Comparison of ENCODE assay signal across 8 cellular contexts in the genomic region with DNA sequence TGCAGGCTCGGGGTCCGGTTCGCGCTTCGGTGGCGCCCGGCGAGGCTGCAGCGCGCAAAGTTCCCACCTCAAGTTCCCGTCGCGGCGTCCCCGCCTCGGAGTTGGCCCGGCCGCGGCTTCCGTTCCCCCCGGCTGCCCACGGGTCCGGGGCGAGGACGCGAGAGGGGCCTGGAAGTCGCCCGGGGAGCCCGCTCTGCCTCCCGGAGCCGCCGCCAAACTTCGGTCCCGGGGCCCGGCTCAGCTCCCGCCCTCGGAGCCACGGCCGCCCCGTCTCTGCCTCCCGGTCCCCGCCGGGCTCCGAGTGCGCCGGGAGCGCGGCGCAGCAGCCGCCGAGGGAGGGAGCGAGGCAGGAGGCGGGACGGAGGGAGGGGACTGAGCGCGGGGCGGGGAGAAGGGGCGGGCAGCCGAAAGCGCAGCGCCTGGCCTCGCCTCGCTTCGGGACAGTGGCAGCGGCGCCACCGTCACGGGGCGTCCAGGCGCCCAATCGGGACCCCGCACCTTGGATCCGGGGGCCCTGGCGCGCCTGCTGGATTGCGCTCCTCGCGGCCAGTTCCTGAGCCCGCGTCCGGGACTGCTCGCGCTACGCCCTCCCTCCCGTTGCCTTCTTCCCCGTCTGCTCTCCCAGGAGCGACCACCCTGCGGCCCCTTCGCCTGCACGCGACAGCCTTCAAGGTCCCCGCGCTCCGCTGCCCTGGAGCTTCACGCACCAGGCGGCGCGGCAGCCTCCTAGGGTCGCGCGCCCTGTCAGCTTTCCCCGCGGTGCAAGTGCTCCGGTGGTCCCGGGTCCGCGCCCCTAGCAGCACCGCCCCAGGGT. TPM values are rescaled to one million over a fixed set of nuclear protein-coding genes. Genes with fewer than 3 reads are reported as not detected.
DNase-seq lines count a peak whose midpoint lies in the region; ATAC-seq and TF ChIP-seq lines count a peak whose summit lies in the region.

A gene with protein sequence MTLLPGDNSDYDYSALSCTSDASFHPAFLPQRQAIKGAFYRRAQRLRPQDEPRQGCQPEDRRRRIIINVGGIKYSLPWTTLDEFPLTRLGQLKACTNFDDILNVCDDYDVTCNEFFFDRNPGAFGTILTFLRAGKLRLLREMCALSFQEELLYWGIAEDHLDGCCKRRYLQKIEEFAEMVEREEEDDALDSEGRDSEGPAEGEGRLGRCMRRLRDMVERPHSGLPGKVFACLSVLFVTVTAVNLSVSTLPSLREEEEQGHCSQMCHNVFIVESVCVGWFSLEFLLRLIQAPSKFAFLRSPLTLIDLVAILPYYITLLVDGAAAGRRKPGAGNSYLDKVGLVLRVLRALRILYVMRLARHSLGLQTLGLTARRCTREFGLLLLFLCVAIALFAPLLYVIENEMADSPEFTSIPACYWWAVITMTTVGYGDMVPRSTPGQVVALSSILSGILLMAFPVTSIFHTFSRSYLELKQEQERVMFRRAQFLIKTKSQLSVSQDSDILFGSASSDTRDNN (minus strand): TSS at position 305 of the 814 bp plus-strand sequence. CDS start 12,769 bp downstream, outside the sequence.

- H3K4me1 Mint-ChIP-seq in T-helper 17 cell (peaks cover 11% of the 10 kb centered on the region), immature natural killer cell (peaks cover 6 to 12% of the 10 kb centered on the region in 2 donors)

- dilution Hi-C loops in mammary epithelial cell (cut with HindIII; ENCODE audit: low sequenced_read_pairs), result no loop called here

- H3K79me2 ChIP-seq in mammary epithelial cell (ENCODE audit: insufficient read depth, low read length), result peaks cover 7% of the 10 kb centered on the region

- in situ Hi-C loops in mammary epithelial cell (cut with MboI; ENCODE audit: low sequenced_read_pairs in 2 of 2), result no loop called here

- H3K4me1 ChIP-seq in mammary epithelial cell (ENCODE audit: insufficient read depth, low read length) (peaks cover 37% of the 10 kb centered on the region), spleen (peaks cover 6 to 34% (median 16%) of the 10 kb centered on the region in 6 donors)

- H3K27ac Mint-ChIP-seq in T-helper 17 cell (no peak within 1 kb of the TSS), immature natural killer cell (no peak within 1 kb of the TSS)

- ATAC-seq in T-helper 17 cell, result peak; percentile 73
- no peak for ATAC-seq in HG02884 (IDR thresholded peaks at IDR 0.05; ENCODE audit: unreplicated experiment)

- peak within 1 kb of the TSS; percentile 97 for H3K4me2 ChIP-seq in mammary epithelial cell (ENCODE audit: insufficient read depth, low read depth, low read length)

- CTCF ChIA-PET in mammary epithelial cell (lab: Charles Lee; ENCODE audit: low non-redundant PET), result no interaction called here

- H3K9me3 ChIP-seq in T-helper 17 cell (ENCODE audit: control insufficient read depth, low read length, poor library complexity, severe bottlenecking), result no peaks in the 10 kb centered on the region
- no peaks in the 10 kb centered on the region for H3K9me3 ChIP-seq in mammary epithelial cell (replicated peaks; ENCODE audit: insufficient read depth, low read length)
- H3K9me3 ChIP-seq in spleen, result no peaks in the 10 kb centered on the region

- no peaks in the 10 kb centered on the region for H3K36me3 ChIP-seq in mammary epithelial cell (ENCODE audit: insufficient read depth, low read length)
- H3K36me3 ChIP-seq in spleen, result no peaks in the 10 kb centered on the region

- peak within 1 kb of the TSS; percentile 88 for H2AFZ ChIP-seq in mammary epithelial cell (ENCODE audit: low read depth, low read length)

- peak within 1 kb of the TSS; percentile 58 for H3K9ac ChIP-seq in mammary epithelial cell (ENCODE audit: insufficient read depth, low read length)

- TF ChIP-seq POLR2A in spleen (IDR thresholded peaks at IDR 0.05), result no peak

- no peak for TF ChIP-seq CTCF in mammary epithelial cell (conservative IDR thresholded peaks at IDR 0.05 in 1 of 2, IDR thresholded peaks at IDR 0.05 in 1 of 2; ENCODE audit: extremely low read depth in 1 of 2, insufficient read depth in 1 of 2, low read depth in 1 of 2, low read length in 2 of 2)
- TF ChIP-seq CTCF in spleen (IDR thresholded peaks at IDR 0.05 in 8 of 11, conservative IDR thresholded peaks at IDR 0.05 in 3 of 11), result peak in 1 of 11 experiments; percentile 13

- no TSS peak for BruUV-seq in mammary epithelial cell (replicated peaks; lab: Mats Ljungman, UMichigan)

- DNase-seq in D341Med (ENCODE audit: low spot score), result peak; percentile 91
- DNase-seq in HPDE6-E6E7 (ENCODE audit: extremely low spot score), result peak; percentile 98
- DNase-seq in T-helper 17 cell, result no peak
- DNase-seq in mammary epithelial cell, result peak; percentile 76
- peak; percentile 6 to 26 (median 14) for DNase-seq in immature natural killer cell
- peak; percentile 85 for DNase-seq in spleen
- no peak for DNase-seq in cerebellar nuclear complex (lab: John Stamatoyannopoulos, UW)

- intact Hi-C loops in mammary epithelial cell (cut with micrococcal nuclease), result loop anchor here (1.0 to 5.0 kb wide), 2 partner anchors 10 to 99 kb away; no protein-coding TSS in a partner anchor
- intact Hi-C loops in spleen (cut with DNase I; ENCODE audit: low total_unique reads), result no loop called here

- H3K36me3 Mint-ChIP-seq in T-helper 17 cell (ENCODE audit: low read depth), result peaks cover 5% of the 10 kb centered on the region
- H3K36me3 Mint-ChIP-seq in immature natural killer cell, result no peaks in the 10 kb centered on the region

- H3K27me3 ChIP-seq in mammary epithelial cell (ENCODE audit: insufficient read depth, low read length) (peaks cover 5% of the 10 kb centered on the region), spleen (replicated peaks in 1 of 7) (peaks cover 4 to 91% (median 40%) of the 10 kb centered on the region in 7 donors)

- H3K27ac ChIP-seq in mammary epithelial cell (ENCODE audit: insufficient read depth, low read depth, low read length), result peak within 1 kb of the TSS; percentile 28
- peak within 1 kb of the TSS in 2 of 8 donors; percentile 40 to 58 for H3K27ac ChIP-seq in spleen

- 4% methylated on average over 8 of the region's 108 CpGs for WGBS in mammary epithelial cell (ENCODE audit: low coverage, missing lambda C conversion rate)
- WGBS in spleen, 5 donors, result 1 to 3% (median 2%) methylated on average over 23 to 108 of the region's 108 CpGs

- H3K4me3 Mint-ChIP-seq in T-helper 17 cell (peak within 1 kb of the TSS; percentile 87), immature natural killer cell (peak within 1 kb of the TSS; percentile 65 to 77 (median 72))

- no peaks in the 10 kb centered on the region for H4K20me1 ChIP-seq in mammary epithelial cell (ENCODE audit: insufficient read depth, low read length)

- H3K4me3 ChIP-seq in mammary epithelial cell (replicated peaks in 1 of 3; ENCODE audit: insufficient read depth in 1 of 3, low read depth in 2 of 3, low read length in 3 of 3) (peak within 1 kb of the TSS; percentile 70 to 83 (median 73)), spleen (peak within 1 kb of the TSS; percentile 44 to 72 (median 54))

- H3K9me3 Mint-ChIP-seq in immature natural killer cell, result no peaks in the 10 kb centered on the region

- peaks cover 76% of the 10 kb centered on the region for H3K27me3 Mint-ChIP-seq in T-helper 17 cell
- H3K27me3 Mint-ChIP-seq in immature natural killer cell (ENCODE audit: low read depth in 3 of 3), result peaks cover 15 to 23% (median 22%) of the 10 kb centered on the region in 3 donors

RNA-seq across cellular contexts. Expression of the gene that starts here (rescaled TPM):
- total RNA-seq in T-helper 17 cell (under 1 TPM in 1 of 2 donors, not detected in 1; 0.90 TPM), mammary epithelial cell (10 to 100 TPM; 43.9 to 53.0 TPM), spleen (1 to 10 TPM; 1.6 to 5.0 (median 3.5) TPM)
- polyA plus RNA-seq in mammary epithelial cell (19.2 TPM), immature natural killer cell (not detected), spleen (1 to 10 TPM in 2 of 3 donors, under 1 TPM in 1; 0.35 to 3.0 (median 1.9) TPM)
- polyA minus RNA-seq in mammary epithelial cell, result 19.2 TPM

Comparison
In these comparisons a context has a peak if more than half of its experiments do, and no peak if none do; other contexts are left out.
1. RNA of the gene that starts here (total RNA-seq): 43.9 to 53.0 TPM in mammary epithelial cell; 1.6 to 5.0 TPM in spleen and 0.90 TPM in T-helper 17 cell; every median in the first group is over 4 times any median in the second.
2. Peak in ATAC-seq in T-helper 17 cell; RNA of the gene not detected or under 1 TPM.
3. Peak in DNase-seq in immature natural killer cell; RNA of the gene not detected or under 1 TPM.
4. DNase-seq: peak in D341Med (single experiment), HPDE6-E6E7 (single experiment), mammary epithelial cell (single experiment) and spleen (single experiment); none in T-helper 17 cell (0 of 3) and cerebellar nuclear complex (0 of 2).